Comparison of ENCODE assay signal across 1 cellular context in the genomic region with DNA sequence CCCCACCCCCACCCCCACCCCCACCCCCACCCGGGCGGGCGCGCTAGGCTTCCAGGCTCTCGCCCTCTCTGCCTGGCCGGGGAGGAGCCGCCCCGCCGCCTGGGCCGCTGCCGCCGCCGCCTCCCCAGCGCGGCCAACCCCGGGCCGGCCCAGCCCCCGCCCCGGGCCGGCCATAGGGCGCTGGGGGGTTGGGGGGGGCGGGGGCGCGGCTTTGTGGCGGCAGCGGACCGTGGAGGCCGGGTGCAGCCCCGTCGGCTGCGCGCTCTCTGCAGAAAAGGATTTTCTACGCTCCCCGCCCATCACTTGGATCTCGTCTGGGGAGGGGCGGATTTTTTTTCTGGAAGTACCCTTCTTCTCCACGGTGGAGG.
TF ChIP-seq lines count a peak whose summit lies in the region.

No MANE protein-coding gene starts in this region.

TF ChIP-seq in HCT116, 20 proteins besides CTCF, POLR2A, EP300 and RAD21 (continued from another document):
- TF ChIP-seq, protein P1, sequence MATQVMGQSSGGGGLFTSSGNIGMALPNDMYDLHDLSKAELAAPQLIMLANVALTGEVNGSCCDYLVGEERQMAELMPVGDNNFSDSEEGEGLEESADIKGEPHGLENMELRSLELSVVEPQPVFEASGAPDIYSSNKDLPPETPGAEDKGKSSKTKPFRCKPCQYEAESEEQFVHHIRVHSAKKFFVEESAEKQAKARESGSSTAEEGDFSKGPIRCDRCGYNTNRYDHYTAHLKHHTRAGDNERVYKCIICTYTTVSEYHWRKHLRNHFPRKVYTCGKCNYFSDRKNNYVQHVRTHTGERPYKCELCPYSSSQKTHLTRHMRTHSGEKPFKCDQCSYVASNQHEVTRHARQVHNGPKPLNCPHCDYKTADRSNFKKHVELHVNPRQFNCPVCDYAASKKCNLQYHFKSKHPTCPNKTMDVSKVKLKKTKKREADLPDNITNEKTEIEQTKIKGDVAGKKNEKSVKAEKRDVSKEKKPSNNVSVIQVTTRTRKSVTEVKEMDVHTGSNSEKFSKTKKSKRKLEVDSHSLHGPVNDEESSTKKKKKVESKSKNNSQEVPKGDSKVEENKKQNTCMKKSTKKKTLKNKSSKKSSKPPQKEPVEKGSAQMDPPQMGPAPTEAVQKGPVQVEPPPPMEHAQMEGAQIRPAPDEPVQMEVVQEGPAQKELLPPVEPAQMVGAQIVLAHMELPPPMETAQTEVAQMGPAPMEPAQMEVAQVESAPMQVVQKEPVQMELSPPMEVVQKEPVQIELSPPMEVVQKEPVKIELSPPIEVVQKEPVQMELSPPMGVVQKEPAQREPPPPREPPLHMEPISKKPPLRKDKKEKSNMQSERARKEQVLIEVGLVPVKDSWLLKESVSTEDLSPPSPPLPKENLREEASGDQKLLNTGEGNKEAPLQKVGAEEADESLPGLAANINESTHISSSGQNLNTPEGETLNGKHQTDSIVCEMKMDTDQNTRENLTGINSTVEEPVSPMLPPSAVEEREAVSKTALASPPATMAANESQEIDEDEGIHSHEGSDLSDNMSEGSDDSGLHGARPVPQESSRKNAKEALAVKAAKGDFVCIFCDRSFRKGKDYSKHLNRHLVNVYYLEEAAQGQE (IDR thresholded peaks at IDR 0.05; ENCODE audit: low read depth), result no peak
- no peak for TF ChIP-seq CEBPB (IDR thresholded peaks at IDR 0.05; ENCODE audit: low read depth)
- no peak for TF ChIP-seq ELF1 (IDR thresholded peaks at IDR 0.05; ENCODE audit: borderline replicate concordance, low read depth)
- TF ChIP-seq EZH2 (IDR thresholded peaks at IDR 0.05), result no peak
- TF ChIP-seq, protein P2, sequence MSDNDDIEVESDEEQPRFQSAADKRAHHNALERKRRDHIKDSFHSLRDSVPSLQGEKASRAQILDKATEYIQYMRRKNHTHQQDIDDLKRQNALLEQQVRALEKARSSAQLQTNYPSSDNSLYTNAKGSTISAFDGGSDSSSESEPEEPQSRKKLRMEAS (IDR thresholded peaks at IDR 0.05), result no peak
- no peak for TF ChIP-seq EGR1 (IDR thresholded peaks at IDR 0.05; ENCODE audit: low read depth)
- no peak for TF ChIP-seq SP1 (IDR thresholded peaks at IDR 0.05; ENCODE audit: low read depth)
- TF ChIP-seq ZNF274 (IDR thresholded peaks at IDR 0.05; ENCODE audit: low read depth, low read length), result no peak
TF ChIP-seq in HCT116: peak in this region for 0.
